In genomic region chr5:176533894-176534611, GRCh38 we compare ENCODE assay signal across 10 cellular contexts. TPM values are rescaled to one million over a fixed set of nuclear protein-coding genes. Genes with fewer than 3 reads are reported as not detected.
DNase-seq lines count a peak whose midpoint lies in the region; ATAC-seq and TF ChIP-seq lines count a peak whose summit lies in the region.
"Had no signal": no experiment of that assay in that cellular context is flagged by ENCODE, and none has a peak within 500 bp of the region (broad histone marks: within the 10 kb centered on the region; RNA-seq: fewer than 3 reads in every experiment).

No MANE protein-coding gene starts in this region.

- ATAC-seq in Panc1 = peak; percentile 5; the same call in 1 of the 2 replicates
- ATAC-seq in mucosa of descending colon = no peak
- no peak for ATAC-seq in GM19351 (IDR thresholded peaks at IDR 0.05; ENCODE audit: unreplicated experiment)
- ATAC-seq in GM19023 (IDR thresholded peaks at IDR 0.05; ENCODE audit: unreplicated experiment) = no peak

- peak overlapping the region; percentile 97 to 98 for H3K4me3 ChIP-seq in Panc1 (ENCODE audit: low read depth in 2 of 2, low read length in 2 of 2)
- peak overlapping the region in 2 of 3 donors; percentile 20 to 78 for H3K4me3 ChIP-seq in breast epithelium
- H3K4me3 ChIP-seq in mucosa of descending colon = no peak overlapping the region
- peak overlapping the region; percentile 6 to 62 for H3K4me3 ChIP-seq in vagina

- DNase-seq in GM13976 (ENCODE audit: low spot score) (no peak), Panc1 (ENCODE audit: low read depth, low spot score) (no peak), breast epithelium (ENCODE audit: low spot score in 2 of 2) (no peak), mucosa of descending colon (peak; percentile 61 to 76 (median 64)), vagina (ENCODE audit: extremely low spot score in 2 of 2) (no peak), superior temporal gyrus (ENCODE audit: extremely low spot score) (no peak)

- H3K27ac ChIP-seq in Panc1 (ENCODE audit: low read length) (peak overlapping the region; percentile 99), breast epithelium (peak overlapping the region; percentile 98), vagina (peak overlapping the region; percentile 98)

- no peaks in the 10 kb centered on the region for H3K9me3 ChIP-seq in Panc1 (ENCODE audit: control insufficient read depth, insufficient read depth, low read depth, low read length)
- no peaks in the 10 kb centered on the region for H3K9me3 ChIP-seq in breast epithelium
- H3K9me3 ChIP-seq in mucosa of descending colon = no peaks in the 10 kb centered on the region
- H3K9me3 ChIP-seq in vagina = no peaks in the 10 kb centered on the region

- CTCF ChIA-PET in Panc1 (lab: Charles Lee) = no interaction called here

- TF ChIP-seq CTCF in GM13976 (IDR thresholded peaks at IDR 0.05; ENCODE audit: borderline replicate concordance, control extremely low read depth, extremely low read depth, insufficient read depth, missing control alignments) (peak; percentile 12), Panc1 (IDR thresholded peaks at IDR 0.05) (no peak), breast epithelium (IDR thresholded peaks at IDR 0.05) (no peak), mucosa of descending colon (IDR thresholded peaks at IDR 0.05) (no peak), vagina (IDR thresholded peaks at IDR 0.05) (no peak)

- H3K4me1 ChIP-seq in Panc1 (ENCODE audit: control insufficient read depth, insufficient read depth, low read length) (peaks cover 54% of the 10 kb centered on the region), breast epithelium (peaks cover 11 to 23% of the 10 kb centered on the region in 2 donors), mucosa of descending colon (ENCODE audit: low read depth) (peaks cover 27% of the 10 kb centered on the region), vagina (peaks cover 69% of the 10 kb centered on the region)

- POLR2A ChIA-PET in Panc1 (lab: Charles Lee) = no interaction called here

- TF ChIP-seq POLR2A in breast epithelium (IDR thresholded peaks at IDR 0.05) = no peak
- no peak for TF ChIP-seq POLR2A in vagina (IDR thresholded peaks at IDR 0.05)

- H3K27me3 ChIP-seq in Panc1 (ENCODE audit: control insufficient read depth, insufficient read depth, low read length) = no peaks in the 10 kb centered on the region
- H3K27me3 ChIP-seq in breast epithelium = no peaks in the 10 kb centered on the region
- no peaks in the 10 kb centered on the region for H3K27me3 ChIP-seq in vagina

- intact Hi-C loops in Panc1 (cut with micrococcal nuclease; ENCODE audit: unreplicated experiment) = no loop called here
- intact Hi-C loops in breast epithelium (cut with DNase I; ENCODE audit: low total_unique reads) = no loop called here
- intact Hi-C loops in mucosa of descending colon (cut with DNase I, micrococcal nuclease) = no loop called here
- intact Hi-C loops in vagina (cut with DNase I) = no loop called here

- BruUV-seq in Panc1 (replicated peaks; lab: Mats Ljungman, UMichigan) = no TSS peak

- in situ Hi-C loops in GM13976 (cut with MboI; ENCODE audit: low sequenced_read_pairs, unreplicated experiment) (no loop called here), Panc1 (cut with HindIII; ENCODE audit: low pct_unique_long_range_greater_than_20kb, low sequenced_read_pairs) (no loop called here)

- H3K36me3 ChIP-seq in Panc1 (ENCODE audit: control insufficient read depth, insufficient read depth, low read length) = peaks cover 10% of the 10 kb centered on the region
- H3K36me3 ChIP-seq in breast epithelium = peaks cover 4% of the 10 kb centered on the region
- H3K36me3 ChIP-seq in mucosa of descending colon (ENCODE audit: low read depth) = peaks cover 13% of the 10 kb centered on the region
- peaks cover 4 to 25% of the 10 kb centered on the region in 2 donors for H3K36me3 ChIP-seq in vagina

RNA-seq across cellular contexts. Expression of gene RNF44, which starts 3.1 kb away (rescaled TPM):
- total RNA-seq in Panc1 (2021; ENCODE audit: unreplicated experiment) (113 TPM), breast epithelium (10 to 100 TPM in 2 of 3 donors, 1 to 10 TPM in 1; 6.9 to 17.1 (median 15.4) TPM), mucosa of descending colon (10 to 100 TPM; 70.2 to 98.4 (median 77.6) TPM), vagina (24.6 TPM)
- polyA plus RNA-seq in Panc1 (2012; ENCODE audit: insufficient read length) = 100 TPM

RNA-seq across cellular contexts. Expression of gene CDHR2, which starts 15.1 kb away (rescaled TPM):
- total RNA-seq in Panc1 (2021; ENCODE audit: unreplicated experiment) (0.72 TPM), breast epithelium (1 to 10 TPM in 1 of 3 donors, not detected in 2; 2.3 TPM), mucosa of descending colon (100 to 1,000 TPM in 2 of 3 donors, 10 to 100 TPM in 1; 69.0 to 184 (median 107) TPM), vagina (not detected)
- 1.8 TPM for polyA plus RNA-seq in Panc1 (2012; ENCODE audit: insufficient read length)
- total RNA-seq: myocyte, RPMI7951 had no signal

Comparison
In these comparisons a context has a peak if more than half of its experiments do, and no peak if none do; other contexts are left out.
1. DNase-seq: peak in mucosa of descending colon (3 of 3); none in GM13976 (single experiment), Panc1 (single experiment), breast epithelium (0 of 2), vagina (0 of 2) and superior temporal gyrus (single experiment).
2. RNA of gene CDHR2, which starts 15.1 kb away (total RNA-seq): 69.0 to 184 TPM in mucosa of descending colon; 0.72 TPM in Panc1 (single experiment), 2.3 TPM in breast epithelium and not detected in vagina (single experiment); every median in the first group is over 10 times any median in the second.
3. Peak in every context shown above with its lines, with median percentiles within 50 percentile points of each other: H3K27ac ChIP-seq.